9 cellular contexts compared by ENCODE assay signal in the genomic region with DNA sequence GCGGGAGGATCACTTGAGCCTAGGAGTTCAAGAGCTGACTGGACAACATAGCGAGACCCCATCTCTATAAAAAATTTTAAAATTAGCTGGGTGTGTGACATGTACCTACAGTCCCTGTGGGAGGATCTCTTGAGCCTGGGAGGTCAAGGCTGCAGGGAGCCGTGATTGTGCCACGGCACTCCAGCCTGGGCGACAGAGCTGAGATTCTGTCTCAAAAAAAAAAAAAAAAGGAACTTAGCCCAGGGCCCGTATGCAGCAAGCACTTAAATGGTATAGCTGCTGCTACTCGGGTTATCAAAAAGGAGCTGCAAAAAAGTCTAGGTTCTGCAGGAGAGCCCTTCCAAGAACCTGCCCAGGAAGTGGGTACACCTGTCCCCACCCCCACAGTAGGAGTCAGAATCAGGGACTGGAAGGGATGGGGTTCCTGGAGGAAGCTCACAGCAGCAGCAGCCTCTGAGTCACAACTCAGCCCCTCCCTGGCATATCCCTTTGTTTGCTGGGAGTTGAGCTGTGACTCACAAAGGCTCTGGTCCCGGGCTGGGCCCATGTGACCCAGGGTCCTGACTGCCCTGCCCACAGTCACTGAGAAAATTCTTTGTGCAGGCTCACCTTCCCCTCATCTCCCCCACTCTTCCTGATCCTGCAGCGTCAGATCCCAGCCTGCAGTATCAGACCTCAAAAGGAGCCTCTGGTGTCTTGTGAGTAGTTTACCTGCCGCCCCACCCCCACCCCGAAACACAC. TPM values are rescaled to one million over a fixed set of nuclear protein-coding genes. Genes with fewer than 3 reads are reported as not detected.
A peak's percentile ranks its signal among the peaks of the same experiment; 100 is the strongest.
DNase-seq lines count a peak whose midpoint lies in the region; ATAC-seq and TF ChIP-seq lines count a peak whose summit lies in the region.
"Had no signal": no experiment of that assay in that cellular context is flagged by ENCODE, and none has a peak within 500 bp of the region (broad histone marks: within the 10 kb centered on the region; RNA-seq: fewer than 3 reads in every experiment).

A gene with protein sequence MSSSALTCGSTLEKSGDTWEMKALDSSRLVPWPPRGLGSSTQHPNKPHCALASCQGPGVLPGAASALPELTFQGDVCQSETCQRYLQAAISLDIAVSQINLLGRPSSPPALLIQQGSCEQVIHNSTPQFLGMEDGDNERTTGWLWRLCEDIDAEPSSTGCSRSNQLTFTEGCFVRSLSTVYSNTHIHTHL (plus strand): TSS at position 576 of the 741 bp plus-strand sequence. CDS start 13,031 bp downstream, outside the sequence.

- peak; percentile 98 for DNase-seq in A172 (ENCODE audit: low spot score)
- DNase-seq in HCEC 1CT: peak; percentile 81
- peak; percentile 99 for DNase-seq in SW480 (ENCODE audit: low spot score)
- DNase-seq in globus pallidus (ENCODE audit: low spot score): peak; percentile 84
- DNase-seq in omental fat pad (ENCODE audit: low spot score): no peak

- ATAC-seq in omental fat pad (ENCODE audit: low FRiP score): peak; percentile 87
- ATAC-seq in HG03565 (IDR thresholded peaks at IDR 0.05; ENCODE audit: unreplicated experiment): no peak
- no peak for ATAC-seq in HG03196 (IDR thresholded peaks at IDR 0.05; ENCODE audit: unreplicated experiment)
- ATAC-seq in GM21360 (IDR thresholded peaks at IDR 0.05; ENCODE audit: unreplicated experiment): no peak

- no peak for TF ChIP-seq CTCF in omental fat pad (IDR thresholded peaks at IDR 0.05)

RNA-seq across cellular contexts. Expression of the gene that starts here (rescaled TPM):
- 0.47 and 1.9 TPM in 2 replicates for total RNA-seq in A172 (2014; rRNA removed; shearing (Covaris generic))
- total RNA-seq in omental fat pad: not detected
- total RNA-seq: cardiac muscle cell had no signal

Comparison
In these comparisons a context has a peak if more than half of its experiments do, and no peak if none do; other contexts are left out.
1. Peak in ATAC-seq in omental fat pad; RNA of the gene not detected or under 1 TPM.